In the genomic region with DNA sequence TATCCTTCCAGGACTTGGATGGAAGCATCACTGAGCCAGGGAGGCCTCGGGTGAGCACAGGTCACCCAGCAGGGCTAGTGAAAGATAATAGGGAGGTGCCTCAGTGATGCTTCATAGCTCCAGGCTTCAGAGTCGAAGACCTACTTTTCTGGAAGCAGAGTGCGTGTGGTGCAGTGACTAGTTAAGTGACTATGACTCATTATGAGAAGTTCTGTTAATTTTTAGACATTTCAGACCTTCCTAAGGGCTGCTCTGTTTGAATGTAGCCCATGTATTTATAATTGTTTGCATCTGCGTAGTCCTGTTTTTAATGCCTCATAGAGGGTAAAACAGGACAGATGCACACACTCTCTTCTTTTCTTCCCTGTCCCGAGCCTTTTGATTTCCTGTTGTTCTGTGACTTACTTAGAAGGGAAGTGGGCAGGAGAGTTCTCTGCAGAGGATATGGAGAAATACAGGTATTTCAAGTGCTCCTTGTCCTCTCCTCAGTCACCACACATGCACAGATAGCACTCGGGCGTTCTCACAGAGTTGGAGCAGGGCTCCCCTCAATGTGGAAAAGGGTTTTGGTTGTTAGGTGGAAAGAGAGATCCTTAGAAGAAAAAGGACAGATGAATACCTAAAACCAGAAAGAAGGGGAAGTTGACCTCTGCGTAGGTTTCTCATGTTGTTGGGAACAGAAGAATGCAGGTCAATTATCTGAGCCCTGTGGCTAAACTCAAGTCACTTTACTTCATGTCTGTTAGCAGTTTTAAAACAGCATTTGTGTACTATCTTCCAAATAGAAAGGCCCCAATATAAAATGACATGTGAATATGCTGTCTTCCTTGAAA, we compare ENCODE assay signal across 8 cellular contexts. TPM values are rescaled to one million over a fixed set of nuclear protein-coding genes. Genes with fewer than 3 reads are reported as not detected.
A peak's percentile ranks its signal among the peaks of the same experiment; 100 is the strongest.
DNase-seq lines count a peak whose midpoint lies in the region; ATAC-seq and TF ChIP-seq lines count a peak whose summit lies in the region.

No MANE protein-coding gene starts in this region.

- H3K79me2 ChIP-seq in H9 (ENCODE audit: insufficient read depth, low read length): no peaks in the 10 kb centered on the region

- in situ Hi-C loops in ACHN (cut with HindIII; ENCODE audit: low pct_ligation_motif_present, low pct_unique_long_range_greater_than_20kb, low sequenced_read_pairs): no loop called here

- TF ChIP-seq CTCF in Peyer's patch (IDR thresholded peaks at IDR 0.05) (no peak), H9 (conservative IDR thresholded peaks at IDR 0.05) (no peak)

- peaks cover 0 to 25% (median 0%) of the 10 kb centered on the region in 3 donors for H3K36me3 ChIP-seq in Peyer's patch

- H3K4me1 ChIP-seq in Peyer's patch (no peaks in the 10 kb centered on the region), H9 (ENCODE audit: insufficient read depth, low read length) (peaks cover 22% of the 10 kb centered on the region; the same call in 1 of the 2 replicates)

- no CpG with 5 or more reads among the region's 8 CpGs for WGBS in H9 (ENCODE audit: extremely low coverage, insufficient read length, low lambda C conversion rate)

- peak; percentile 97 for DNase-seq in ACHN
- DNase-seq in SKM-1 treated with dmso at 0.1 percent for 144 hours (lab: John Stamatoyannopoulos, UW; ENCODE audit: unreplicated experiment): peak; percentile 30
- DNase-seq in fibroblast of peridontal ligament (ENCODE audit: extremely low read depth): peak; percentile 81
- no peak for DNase-seq in Peyer's patch
- DNase-seq in H9: no peak

- H2BK120ac ChIP-seq in H9 (ENCODE audit: low read depth, low read length, poor library complexity, severe bottlenecking): no peak overlapping the region

- peaks cover 25% of the 10 kb centered on the region for H3K4me1 Mint-ChIP-seq in stimulated activated naive CD8-positive, alpha-beta T cell treated with anti-CD3 and anti-CD28 coated beads, Interleukin-15, Interleukin-2, amounts not matched to agents 100 ng/mL and 50 ng/mL, for 24 hours (ENCODE audit: low read depth)
- H3K4me1 Mint-ChIP-seq in H9: peaks cover 65 to 66% of the 10 kb centered on the region in 2 experiments

- no peak overlapping the region for H2BK5ac ChIP-seq in H9 (ENCODE audit: insufficient read length, low read length)

- no peak overlapping the region for H2BK12ac ChIP-seq in H9 (ENCODE audit: insufficient read length, low read depth, low read length)

- no peak overlapping the region for H3K4me2 ChIP-seq in H9 (ENCODE audit: insufficient read depth, insufficient read length, low read length)

- H3K4me3 Mint-ChIP-seq in stimulated activated naive CD8-positive, alpha-beta T cell treated with anti-CD3 and anti-CD28 coated beads, Interleukin-15, Interleukin-2, amounts not matched to agents 100 ng/mL and 50 ng/mL, for 24 hours: peak overlapping the region; percentile 11
- H3K4me3 Mint-ChIP-seq in H9: no peak overlapping the region; a peak in 1 of 5 replicates

- H3K23me2 ChIP-seq in H9 (ENCODE audit: insufficient read length, low read depth, low read length, poor library complexity, severe bottlenecking): no peaks in the 10 kb centered on the region

- no peak overlapping the region for H3K4ac ChIP-seq in H9 (ENCODE audit: low read depth, low read length)

- ATAC-seq in GM18870 (IDR thresholded peaks at IDR 0.05; ENCODE audit: unreplicated experiment) (peak; percentile 98), HG02973 (IDR thresholded peaks at IDR 0.05; ENCODE audit: unreplicated experiment) (peak; percentile 98)

- no peak overlapping the region for H2BK20ac ChIP-seq in H9 (ENCODE audit: low read depth, low read length, poor library complexity, severe bottlenecking)

- H3T11ph ChIP-seq in H9 (ENCODE audit: low read length): no peak overlapping the region

- H3K4me3 ChIP-seq in Peyer's patch: no peak overlapping the region

- no peak overlapping the region for H3K56ac ChIP-seq in H9 (ENCODE audit: insufficient read length, low read depth, low read length)

- no peak overlapping the region for H4K91ac ChIP-seq in H9 (ENCODE audit: insufficient read length, low read depth, low read length)

- no peaks in the 10 kb centered on the region for H4K20me1 ChIP-seq in H9 (ENCODE audit: control insufficient read depth, insufficient read depth, insufficient read length)

- H3K27me3 Mint-ChIP-seq in stimulated activated naive CD8-positive, alpha-beta T cell treated with anti-CD3 and anti-CD28 coated beads, Interleukin-15, Interleukin-2, amounts not matched to agents 100 ng/mL and 50 ng/mL, for 24 hours: no peaks in the 10 kb centered on the region
- H3K27me3 Mint-ChIP-seq in H9 (ENCODE audit: low read depth): no peaks in the 10 kb centered on the region

- no peak overlapping the region for H2BK15ac ChIP-seq in H9 (ENCODE audit: low read depth, low read length)

- H3K9me3 ChIP-seq in Peyer's patch: no peaks in the 10 kb centered on the region
- H3K9me3 ChIP-seq in H9 (ENCODE audit: control insufficient read depth, low read depth, low read length): no peaks in the 10 kb centered on the region

- H3K14ac ChIP-seq in H9 (ENCODE audit: insufficient read depth, low read length): no peak overlapping the region

- H3K23ac ChIP-seq in H9 (ENCODE audit: insufficient read length, low read depth, low read length): no peak overlapping the region

- H3K79me1 ChIP-seq in H9 (ENCODE audit: insufficient read depth, low read depth, low read length, poor library complexity, severe bottlenecking): no peaks in the 10 kb centered on the region

- H3K9ac ChIP-seq in H9 (ENCODE audit: extremely low read depth, insufficient read length, low read length): no peak overlapping the region

- H2AFZ ChIP-seq in H9 (ENCODE audit: low read length): no peak overlapping the region

- peak overlapping the region; percentile 18 for H3K27ac Mint-ChIP-seq in stimulated activated naive CD8-positive, alpha-beta T cell treated with anti-CD3 and anti-CD28 coated beads, Interleukin-15, Interleukin-2, amounts not matched to agents 100 ng/mL and 50 ng/mL, for 24 hours
- H3K27ac Mint-ChIP-seq in H9: peak overlapping the region in 1 of 3 experiments; percentile 50; a peak in 2 of 7 replicates

- no peaks in the 10 kb centered on the region for H3K9me3 Mint-ChIP-seq in stimulated activated naive CD8-positive, alpha-beta T cell treated with anti-CD3 and anti-CD28 coated beads, Interleukin-15, Interleukin-2, amounts not matched to agents 100 ng/mL and 50 ng/mL, for 24 hours
- H3K9me3 Mint-ChIP-seq in H9: no peaks in the 10 kb centered on the region; a peak in 1 of 5 replicates

- H3K27me3 ChIP-seq in Peyer's patch (no peaks in the 10 kb centered on the region), H9 (ENCODE audit: insufficient read depth, low read length) (no peaks in the 10 kb centered on the region)

- H3K18ac ChIP-seq in H9 (ENCODE audit: insufficient read length, low read depth, low read length): no peak overlapping the region

- H3K27ac ChIP-seq in Peyer's patch: no peak overlapping the region
- H3K27ac ChIP-seq in H9 (ENCODE audit: insufficient read length, low read depth, low read length): no peak overlapping the region

- no peak overlapping the region for H4K5ac ChIP-seq in H9 (ENCODE audit: insufficient read length, low read depth, low read length)

- no peak for TF ChIP-seq POLR2A in Peyer's patch (IDR thresholded peaks at IDR 0.05)

- H2AK5ac ChIP-seq in H9 (ENCODE audit: insufficient read length, low read length): no peak overlapping the region

- H3K36me3 Mint-ChIP-seq in stimulated activated naive CD8-positive, alpha-beta T cell treated with anti-CD3 and anti-CD28 coated beads, Interleukin-15, Interleukin-2, amounts not matched to agents 100 ng/mL and 50 ng/mL, for 24 hours (ENCODE audit: low read depth): peaks cover 29% of the 10 kb centered on the region
- H3K36me3 Mint-ChIP-seq in H9 (ENCODE audit: insufficient read depth in 1 of 3, low read depth in 3 of 3): peaks cover 3 to 14% (median 7%) of the 10 kb centered on the region in 3 experiments; a peak in 6 of 7 replicates

- H4K8ac ChIP-seq in H9 (replicated peaks; ENCODE audit: insufficient read length, low read depth, low read length): no peak overlapping the region

RNA-seq across cellular contexts. Expression of gene RALB, which starts 34.7 kb away (rescaled TPM):
- total RNA-seq in Peyer's patch (10 to 100 TPM; 49.3 to 61.9 (median 50.2) TPM), H9 (2021) (24.6 and 27.1 TPM in 2 replicates)

RNA-seq across cellular contexts. Expression of gene INHBB, which starts 58.5 kb away (rescaled TPM):
- total RNA-seq in Peyer's patch (1 to 10 TPM in 1 of 4 donors, under 1 TPM in 2, not detected in 1; 0.70 to 1.1 (median 0.95) TPM), H9 (2021) (0.13 TPM in 2 replicates)

Comparison
In these comparisons a context has a peak if more than half of its experiments do, and no peak if none do; other contexts are left out.
1. DNase-seq: peak in ACHN (single experiment), SKM-1 treated with dmso at 0.1 percent for 144 hours (single experiment) and fibroblast of peridontal ligament (single experiment); none in Peyer's patch (0 of 3) and H9 (single experiment).